Comparison of ENCODE assay signal across 3 cellular contexts in the genomic region with DNA sequence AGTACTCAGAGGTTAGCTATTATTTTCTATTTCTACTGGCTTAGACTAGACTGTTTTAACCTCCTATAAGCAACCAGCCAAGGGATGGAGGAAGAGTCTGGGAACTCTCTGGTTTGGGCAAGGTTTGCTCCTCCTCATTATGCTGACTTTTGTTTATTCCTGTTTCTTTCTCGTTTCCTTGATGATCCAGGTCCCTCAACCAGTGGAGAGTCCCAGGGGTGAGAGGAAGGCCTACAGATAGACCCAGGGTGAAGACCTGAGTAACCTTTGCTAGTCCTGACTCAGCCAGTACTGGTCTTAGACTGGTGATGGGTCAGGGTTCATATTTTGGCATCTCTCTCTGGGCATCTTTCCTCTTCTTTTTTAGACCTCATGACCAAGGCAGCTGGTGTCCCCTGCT.
A peak's percentile ranks its signal among the peaks of the same experiment; 100 is the strongest.
TF ChIP-seq lines count a peak whose summit lies in the region.

No MANE protein-coding gene starts in this region.

TF ChIP-seq in A549, 52 proteins besides CTCF, POLR2A, EP300 and RAD21:
- no peak for TF ChIP-seq NR3C1 (IDR thresholded peaks at IDR 0.05)
- TF ChIP-seq MAFK (IDR thresholded peaks at IDR 0.05; ENCODE audit: partially characterized antibody): peak; percentile 74
- no peak for TF ChIP-seq RARB (CRISPR knock-in tag; IDR thresholded peaks at IDR 0.05)
- no peak for TF ChIP-seq BHLHE40 (IDR thresholded peaks at IDR 0.05; ENCODE audit: low read depth, low read length)
- TF ChIP-seq KDM5A (IDR thresholded peaks at IDR 0.05): no peak
- TF ChIP-seq CEBPB (IDR thresholded peaks at IDR 0.05): no peak
- TF ChIP-seq SREBF2 (IDR thresholded peaks at IDR 0.05): no peak
TF ChIP-seq in A549: peak in this region for 1.

TF ChIP-seq in IMR-90, 13 proteins besides CTCF, POLR2A, EP300 and RAD21:
- TF ChIP-seq RFX5 (IDR thresholded peaks at IDR 0.05; ENCODE audit: low read depth, low read length) (no peak), USF2 (IDR thresholded peaks at IDR 0.05; ENCODE audit: low read depth, low read length) (no peak), FOS (IDR thresholded peaks at IDR 0.05; ENCODE audit: low read depth, low read length) (no peak), MAZ (IDR thresholded peaks at IDR 0.05; ENCODE audit: borderline replicate concordance, low read depth, low read length) (no peak), BHLHE40 (IDR thresholded peaks at IDR 0.05; ENCODE audit: low read depth, low read length) (no peak), CHD1 (IDR thresholded peaks at IDR 0.05; ENCODE audit: low read depth, low read length) (no peak), NFE2L2 (IDR thresholded peaks at IDR 0.05; ENCODE audit: low read depth, low read length) (no peak), MXI1 (IDR thresholded peaks at IDR 0.05; ENCODE audit: borderline replicate concordance, low read depth, low read length) (no peak), MAFK (IDR thresholded peaks at IDR 0.05; ENCODE audit: low read depth, low read length) (no peak)
- TF ChIP-seq, protein P1, sequence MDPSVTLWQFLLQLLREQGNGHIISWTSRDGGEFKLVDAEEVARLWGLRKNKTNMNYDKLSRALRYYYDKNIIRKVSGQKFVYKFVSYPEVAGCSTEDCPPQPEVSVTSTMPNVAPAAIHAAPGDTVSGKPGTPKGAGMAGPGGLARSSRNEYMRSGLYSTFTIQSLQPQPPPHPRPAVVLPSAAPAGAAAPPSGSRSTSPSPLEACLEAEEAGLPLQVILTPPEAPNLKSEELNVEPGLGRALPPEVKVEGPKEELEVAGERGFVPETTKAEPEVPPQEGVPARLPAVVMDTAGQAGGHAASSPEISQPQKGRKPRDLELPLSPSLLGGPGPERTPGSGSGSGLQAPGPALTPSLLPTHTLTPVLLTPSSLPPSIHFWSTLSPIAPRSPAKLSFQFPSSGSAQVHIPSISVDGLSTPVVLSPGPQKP (IDR thresholded peaks at IDR 0.05; ENCODE audit: borderline replicate concordance, low read depth, low read length): no peak

TF ChIP-seq in H1, 55 proteins besides CTCF, POLR2A, EP300 and RAD21:
- TF ChIP-seq NRF1 (IDR thresholded peaks at IDR 0.05; ENCODE audit: low read depth, low read length): no peak
- TF ChIP-seq RFX5 (IDR thresholded peaks at IDR 0.05; ENCODE audit: borderline replicate concordance, low read depth, low read length): no peak
- TF ChIP-seq YY1 (IDR thresholded peaks at IDR 0.05; ENCODE audit: low read depth, low read length): no peak
- TF ChIP-seq TAF7 (optimal IDR thresholded peaks at IDR 0.05; ENCODE audit: borderline replicate concordance, low read depth, low read length): no peak
- TF ChIP-seq POU5F1 (IDR thresholded peaks at IDR 0.05; ENCODE audit: low read depth, low read length): no peak
- no peak for TF ChIP-seq SIX5 (IDR thresholded peaks at IDR 0.05; ENCODE audit: low read depth, low read length)
- TF ChIP-seq TAF1 (IDR thresholded peaks at IDR 0.05; ENCODE audit: low read depth, low read length): no peak
- TF ChIP-seq SUZ12 (IDR thresholded peaks at IDR 0.05; ENCODE audit: low read length): no peak
- no peak for TF ChIP-seq KDM4A (IDR thresholded peaks at IDR 0.05; ENCODE audit: low read depth, low read length, severe bottlenecking)
- TF ChIP-seq CTBP2 (IDR thresholded peaks at IDR 0.05; ENCODE audit: borderline replicate concordance, insufficient read depth, insufficient read length, low read length): no peak
- TF ChIP-seq SP4 (IDR thresholded peaks at IDR 0.05; ENCODE audit: low read length): no peak
- no peak for TF ChIP-seq ASH2L (IDR thresholded peaks at IDR 0.05; ENCODE audit: low read length)
- TF ChIP-seq GTF2F1 (IDR thresholded peaks at IDR 0.05; ENCODE audit: borderline replicate concordance, low read depth, low read length): no peak
- no peak for TF ChIP-seq E2F6 (IDR thresholded peaks at IDR 0.05)
- no peak for TF ChIP-seq CHD2 (IDR thresholded peaks at IDR 0.05; ENCODE audit: low read length)
